In the genomic region with DNA sequence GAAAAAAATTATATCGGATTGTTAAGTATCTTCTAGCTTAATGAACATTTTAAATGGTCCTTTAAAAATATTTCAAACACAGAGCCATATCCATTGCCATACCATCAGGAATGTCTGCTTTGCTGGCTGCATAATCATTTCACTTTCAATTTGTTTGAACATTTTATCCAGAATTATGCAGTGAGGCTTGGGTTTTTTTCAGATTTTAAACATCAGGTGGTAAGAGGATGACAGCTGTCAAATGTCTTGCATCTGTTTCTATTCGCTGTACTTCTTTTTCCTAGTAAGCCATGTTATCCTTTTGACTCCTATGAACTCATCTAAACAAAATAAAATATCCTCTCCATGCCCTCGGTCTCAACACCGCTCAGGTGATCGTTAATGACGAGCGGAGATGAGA, we compare ENCODE assay signal across 2 cellular contexts.
TF ChIP-seq lines count a peak whose summit lies in the region.

No MANE protein-coding gene starts in this region.

TF ChIP-seq in HCT116, 20 proteins besides CTCF, POLR2A, EP300 and RAD21:
- TF ChIP-seq EZH2phosphoT487 (IDR thresholded peaks at IDR 0.05; ENCODE audit: borderline replicate concordance) (no peak), SIN3A (IDR thresholded peaks at IDR 0.05; ENCODE audit: low read depth) (no peak; the same call in 1 of the 2 replicates), FOSL1 (IDR thresholded peaks at IDR 0.05; ENCODE audit: low read depth) (no peak), POLR2AphosphoS5 (IDR thresholded peaks at IDR 0.05; ENCODE audit: low read depth, low read length) (no peak), CBX3 (IDR thresholded peaks at IDR 0.05; ENCODE audit: low read depth) (no peak), ELF1 (IDR thresholded peaks at IDR 0.05; ENCODE audit: borderline replicate concordance, low read depth) (no peak), CEBPB (IDR thresholded peaks at IDR 0.05; ENCODE audit: low read depth) (no peak), YY1 (IDR thresholded peaks at IDR 0.05; ENCODE audit: extremely low read depth, insufficient replicate concordance, low read depth, low read length) (no peak), ATF3 (IDR thresholded peaks at IDR 0.05) (no peak), TCF7L2 (IDR thresholded peaks at IDR 0.05; ENCODE audit: borderline replicate concordance, extremely low read depth, insufficient read depth, insufficient read length) (no peak), EGR1 (IDR thresholded peaks at IDR 0.05; ENCODE audit: low read depth) (no peak), ZNF274 (IDR thresholded peaks at IDR 0.05; ENCODE audit: low read depth, low read length) (no peak), SP1 (IDR thresholded peaks at IDR 0.05; ENCODE audit: low read depth) (no peak), REST (IDR thresholded peaks at IDR 0.05; ENCODE audit: low read depth) (no peak), JUND (IDR thresholded peaks at IDR 0.05) (no peak), EZH2 (IDR thresholded peaks at IDR 0.05) (no peak), SRF (IDR thresholded peaks at IDR 0.05; ENCODE audit: low read depth) (no peak), ZFX (IDR thresholded peaks at IDR 0.05) (no peak)
- TF ChIP-seq, protein P1, sequence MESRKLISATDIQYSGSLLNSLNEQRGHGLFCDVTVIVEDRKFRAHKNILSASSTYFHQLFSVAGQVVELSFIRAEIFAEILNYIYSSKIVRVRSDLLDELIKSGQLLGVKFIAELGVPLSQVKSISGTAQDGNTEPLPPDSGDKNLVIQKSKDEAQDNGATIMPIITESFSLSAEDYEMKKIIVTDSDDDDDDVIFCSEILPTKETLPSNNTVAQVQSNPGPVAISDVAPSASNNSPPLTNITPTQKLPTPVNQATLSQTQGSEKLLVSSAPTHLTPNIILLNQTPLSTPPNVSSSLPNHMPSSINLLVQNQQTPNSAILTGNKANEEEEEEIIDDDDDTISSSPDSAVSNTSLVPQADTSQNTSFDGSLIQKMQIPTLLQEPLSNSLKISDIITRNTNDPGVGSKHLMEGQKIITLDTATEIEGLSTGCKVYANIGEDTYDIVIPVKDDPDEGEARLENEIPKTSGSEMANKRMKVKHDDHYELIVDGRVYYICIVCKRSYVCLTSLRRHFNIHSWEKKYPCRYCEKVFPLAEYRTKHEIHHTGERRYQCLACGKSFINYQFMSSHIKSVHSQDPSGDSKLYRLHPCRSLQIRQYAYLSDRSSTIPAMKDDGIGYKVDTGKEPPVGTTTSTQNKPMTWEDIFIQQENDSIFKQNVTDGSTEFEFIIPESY (IDR thresholded peaks at IDR 0.05; ENCODE audit: extremely low read depth, insufficient replicate concordance, low read length) = no peak
- TF ChIP-seq, protein P2, sequence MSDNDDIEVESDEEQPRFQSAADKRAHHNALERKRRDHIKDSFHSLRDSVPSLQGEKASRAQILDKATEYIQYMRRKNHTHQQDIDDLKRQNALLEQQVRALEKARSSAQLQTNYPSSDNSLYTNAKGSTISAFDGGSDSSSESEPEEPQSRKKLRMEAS (IDR thresholded peaks at IDR 0.05) = no peak

TF ChIP-seq in GM12878, 131 proteins besides CTCF, POLR2A, EP300 and RAD21:
- TF ChIP-seq CHD4 (IDR thresholded peaks at IDR 0.05) (no peak), HDAC6 (IDR thresholded peaks at IDR 0.05; ENCODE audit: unreplicated experiment) (no peak), SREBF2 (IDR thresholded peaks at IDR 0.05; ENCODE audit: low read length) (no peak), PAX8 (IDR thresholded peaks at IDR 0.05) (no peak), NFIC (IDR thresholded peaks at IDR 0.05; ENCODE audit: low read depth, low read length) (no peak), EZH2 (IDR thresholded peaks at IDR 0.05; ENCODE audit: borderline replicate concordance, control insufficient read depth, low read depth, low read length) (no peak), TAF1 (IDR thresholded peaks at IDR 0.05; ENCODE audit: borderline replicate concordance, low read depth, low read length) (no peak), SUZ12 (IDR thresholded peaks at IDR 0.05; ENCODE audit: unreplicated experiment) (no peak)
- TF ChIP-seq, protein P3, sequence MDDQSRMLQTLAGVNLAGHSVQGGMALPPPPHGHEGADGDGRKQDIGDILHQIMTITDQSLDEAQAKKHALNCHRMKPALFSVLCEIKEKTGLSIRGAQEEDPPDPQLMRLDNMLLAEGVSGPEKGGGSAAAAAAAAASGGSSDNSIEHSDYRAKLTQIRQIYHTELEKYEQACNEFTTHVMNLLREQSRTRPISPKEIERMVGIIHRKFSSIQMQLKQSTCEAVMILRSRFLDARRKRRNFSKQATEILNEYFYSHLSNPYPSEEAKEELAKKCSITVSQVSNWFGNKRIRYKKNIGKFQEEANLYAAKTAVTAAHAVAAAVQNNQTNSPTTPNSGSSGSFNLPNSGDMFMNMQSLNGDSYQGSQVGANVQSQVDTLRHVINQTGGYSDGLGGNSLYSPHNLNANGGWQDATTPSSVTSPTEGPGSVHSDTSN (IDR thresholded peaks at IDR 0.05; ENCODE audit: insufficient replicate concordance, low read depth, low read length) = no peak
- TF ChIP-seq, protein P2 (IDR thresholded peaks at IDR 0.05; ENCODE audit: low read depth, low read length) = no peak
TF ChIP-seq in GM12878: peak in this region for 0.
